Comparison of ENCODE assay signal across 21 cellular contexts in the genomic region with DNA sequence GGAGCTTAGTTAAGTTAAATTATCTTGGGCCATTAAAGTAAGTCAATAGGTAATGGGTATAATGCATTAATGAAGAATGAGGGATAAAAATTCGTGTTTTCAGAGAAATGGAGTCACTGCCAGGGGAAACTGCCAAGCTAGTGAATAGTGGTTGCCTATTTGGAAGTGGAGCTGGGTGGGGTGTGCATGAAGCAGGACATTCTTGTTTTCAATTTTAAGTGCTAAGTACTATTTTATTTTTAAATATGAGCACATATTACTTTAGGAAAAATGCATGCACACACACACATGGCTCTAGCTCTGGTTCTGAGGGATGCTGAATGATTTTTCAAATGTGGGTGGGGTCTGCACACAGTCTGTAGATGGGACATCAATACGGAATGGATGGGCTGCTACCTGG.
"Had no signal": no experiment of that assay in that cellular context is flagged by ENCODE, and none has a peak within 500 bp of the region (broad histone marks: within the 10 kb centered on the region; RNA-seq: fewer than 3 reads in every experiment).

No MANE protein-coding gene starts in this region.

- H3K4me1 Mint-ChIP-seq: endodermal cell had no signal

- H3K4me3 Mint-ChIP-seq: dendritic cell treated with granulocyte-macrophage colony-stimulating factor and Interleukin-4, amounts not matched to agents 40 ng/mL and 50 ng/mL, for 4 days; effector memory CD8-positive, alpha-beta T cell; endodermal cell; mesothelial cell of epicardium had no signal

- H3K36me3 Mint-ChIP-seq: mesothelial cell of epicardium had no signal

- DNase-seq: cerebellar nuclear complex; colonic mucosa; cortex of kidney; effector CD8-positive, alpha-beta T cell; effector memory CD8-positive, alpha-beta T cell; endodermal cell; erythroblast; esophagus squamous epithelium; foreskin fibroblast; heart right ventricle; hippocampal formation; left cardiac atrium; left lung; lower lobe of right lung; mesenchymal stem cell; mucosa of descending colon had no signal

- H3K9me3 Mint-ChIP-seq: effector memory CD8-positive, alpha-beta T cell; endodermal cell; mesothelial cell of epicardium had no signal

- H3K9me3 ChIP-seq: colonic mucosa, esophagus squamous epithelium, gastroesophageal sphincter, heart right ventricle, left lung, lower lobe of right lung, mucosa of descending colon had no signal

- H3K27ac ChIP-seq: colonic mucosa, epithelial cell of prostate, esophagus squamous epithelium, left lung, lower lobe of right lung had no signal

- H3K27ac Mint-ChIP-seq: dendritic cell treated with granulocyte-macrophage colony-stimulating factor and Interleukin-4, amounts not matched to agents 40 ng/mL and 50 ng/mL, for 4 days; effector memory CD8-positive, alpha-beta T cell; endodermal cell; mesothelial cell of epicardium had no signal

- H3K4me3 ChIP-seq: colonic mucosa, esophagus squamous epithelium, gastroesophageal sphincter, heart right ventricle, left lung, lower lobe of right lung, mucosa of descending colon had no signal

- H3K36me3 ChIP-seq: colonic mucosa, esophagus squamous epithelium, gastroesophageal sphincter, heart right ventricle, left lung, lower lobe of right lung had no signal

- H3K27me3 ChIP-seq: colonic mucosa, esophagus squamous epithelium, gastroesophageal sphincter, heart right ventricle, left lung had no signal

- ATAC-seq: effector memory CD8-positive, alpha-beta T cell; esophagus mucosa; gastroesophageal sphincter; left lung; lower lobe of right lung; mucosa of descending colon had no signal

- H3K4me1 ChIP-seq: colonic mucosa, esophagus squamous epithelium, gastroesophageal sphincter, left lung, lower lobe of right lung had no signal

- H3K27me3 Mint-ChIP-seq: dendritic cell treated with granulocyte-macrophage colony-stimulating factor and Interleukin-4, amounts not matched to agents 40 ng/mL and 50 ng/mL, for 4 days; effector memory CD8-positive, alpha-beta T cell had no signal
